In the genomic region with DNA sequence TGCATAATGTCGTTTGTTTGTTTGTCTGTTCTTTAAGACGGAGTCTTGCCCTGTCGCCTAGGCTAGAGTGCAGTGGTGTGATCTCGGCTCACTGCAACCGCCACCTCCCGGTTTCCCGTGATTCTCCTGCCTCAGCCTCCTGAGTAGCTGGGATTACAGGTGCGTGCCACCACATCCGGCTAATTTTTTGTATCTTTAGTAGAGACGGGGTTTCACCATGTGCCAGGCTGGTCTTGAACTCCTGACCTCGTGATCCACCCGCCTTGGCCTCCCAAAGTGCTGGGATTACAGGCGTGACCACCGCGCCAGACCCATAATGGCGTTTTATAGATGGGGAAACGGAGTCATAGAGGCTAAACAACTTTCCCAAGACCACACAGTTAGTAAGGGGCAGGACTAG, we compare ENCODE assay signal across 8 cellular contexts. TPM values are rescaled to one million over a fixed set of nuclear protein-coding genes. Genes with fewer than 3 reads are reported as not detected.
A peak's percentile ranks its signal among the peaks of the same experiment; 100 is the strongest.
DNase-seq lines count a peak whose midpoint lies in the region; ATAC-seq and TF ChIP-seq lines count a peak whose summit lies in the region.
"Not testable (repeated sequence)": the region's sequence is repeated elsewhere in the genome, so short reads cannot be mapped to it uniquely, and the experiment has no call there.

No MANE protein-coding gene starts in this region.

- peaks cover 34% of the 10 kb centered on the region for H3K4me1 Mint-ChIP-seq in activated naive CD4-positive, alpha-beta T cell treated with anti-CD3 and anti-CD28 coated beads, Interleukin-2, amount 50 U/mL, for 24 hours
- peaks cover 13 to 34% of the 10 kb centered on the region in 2 donors for H3K4me1 Mint-ChIP-seq in effector memory CD8-positive, alpha-beta T cell (ENCODE audit: low read depth in 2 of 2)
- peaks cover 28% of the 10 kb centered on the region for H3K4me1 Mint-ChIP-seq in nephron progenitor cell
- H3K4me1 Mint-ChIP-seq in stimulated activated naive B cell treated with anti-CD40 and anti-IgM and Interleukin-4, amounts not matched to agents 10 μg/mL and 1 μg/mL and 100 μg/mL, for 72 hours, result peaks cover 27 to 41% of the 10 kb centered on the region in 2 donors

- peak overlapping the region; percentile 94 for H3K27ac ChIP-seq in SJSA1

- TF ChIP-seq CTCF in AG04449 (IDR thresholded peaks at IDR 0.05; ENCODE audit: insufficient read depth, low read length, missing control alignments); HFF-Myc (IDR thresholded peaks at IDR 0.05; ENCODE audit: low read depth, low read length, missing control alignments); nephron progenitor cell (IDR thresholded peaks at IDR 0.05): not testable (repeated sequence)

- peaks cover 72% of the 10 kb centered on the region for H3K4me1 ChIP-seq in SJSA1 (replicated peaks)

- not testable (repeated sequence) for H3K27me3 Mint-ChIP-seq in activated naive CD4-positive, alpha-beta T cell treated with anti-CD3 and anti-CD28 coated beads, Interleukin-2, amount 50 U/mL, for 24 hours; effector memory CD8-positive, alpha-beta T cell; nephron progenitor cell (ENCODE audit: low read depth, poor library complexity); stimulated activated naive B cell treated with anti-CD40 and anti-IgM and Interleukin-4, amounts not matched to agents 10 μg/mL and 1 μg/mL and 100 μg/mL, for 72 hours

- H3K9me3 Mint-ChIP-seq in activated naive CD4-positive, alpha-beta T cell treated with anti-CD3 and anti-CD28 coated beads, Interleukin-2, amount 50 U/mL, for 24 hours; effector memory CD8-positive, alpha-beta T cell; nephron progenitor cell; stimulated activated naive B cell treated with anti-CD40 and anti-IgM and Interleukin-4, amounts not matched to agents 10 μg/mL and 1 μg/mL and 100 μg/mL, for 72 hours: not testable (repeated sequence)

- H3K27me3 ChIP-seq in SJSA1 (replicated peaks), result not testable (repeated sequence)

- ATAC-seq in effector memory CD8-positive, alpha-beta T cell (replicated peaks); stimulated activated naive B cell treated with anti-CD40 and anti-IgM and Interleukin-4, amounts not matched to agents 10 μg/mL and 1 μg/mL and 100 μg/mL, for 72 hours (replicated peaks): not testable (repeated sequence)

- POLR2A ChIA-PET in AG04449 (lab: Yijun Ruan, JAX), result not testable (repeated sequence)

- not testable (repeated sequence) for DNase-seq in AG04449 (ENCODE audit: low read depth, low spot score); HFF-Myc (ENCODE audit: extremely low read depth, low read depth); SJSA1 (ENCODE audit: low read depth in 1 of 2, low spot score in 2 of 2); effector memory CD8-positive, alpha-beta T cell; nephron progenitor cell; stimulated activated naive B cell treated with anti-CD40 and anti-IgM and Interleukin-4, amounts not matched to agents 10 μg/mL and 1 μg/mL and 100 μg/mL, for 72 hours

- H3K36me3 Mint-ChIP-seq in activated naive CD4-positive, alpha-beta T cell treated with anti-CD3 and anti-CD28 coated beads, Interleukin-2, amount 50 U/mL, for 24 hours; nephron progenitor cell (ENCODE audit: low read depth): not testable (repeated sequence)
- H3K36me3 Mint-ChIP-seq in effector memory CD8-positive, alpha-beta T cell (ENCODE audit: insufficient read depth), result peaks cover 38% of the 10 kb centered on the region
- peaks cover 8 to 20% of the 10 kb centered on the region in 2 donors for H3K36me3 Mint-ChIP-seq in stimulated activated naive B cell treated with anti-CD40 and anti-IgM and Interleukin-4, amounts not matched to agents 10 μg/mL and 1 μg/mL and 100 μg/mL, for 72 hours

- not testable (repeated sequence) for H3K9me3 ChIP-seq in SJSA1 (replicated peaks); iPS-18c (ENCODE audit: control insufficient read depth, insufficient read depth, low read length)

- H3K4me3 ChIP-seq in AG04449 (ENCODE audit: low read depth, low read length), result peak overlapping the region; percentile 54
- peak overlapping the region; percentile 86 for H3K4me3 ChIP-seq in HFF-Myc (replicated peaks; ENCODE audit: low read depth, low read length)
- H3K4me3 ChIP-seq in SJSA1, result peak overlapping the region; percentile 96
- H3K4me3 ChIP-seq in iPS-18c (ENCODE audit: insufficient read depth, low read depth, low read length), result peak overlapping the region; percentile 94; the same call in 1 of the 2 replicates

- CTCF ChIA-PET in AG04449 (lab: Yijun Ruan, JAX), result interaction anchor here (1.5 kb wide), 1 partner anchor 8 kb away, joined by 3 read pairs; no protein-coding TSS in a partner anchor

- H3K4me3 Mint-ChIP-seq in activated naive CD4-positive, alpha-beta T cell treated with anti-CD3 and anti-CD28 coated beads, Interleukin-2, amount 50 U/mL, for 24 hours, result peak overlapping the region; percentile 88
- H3K4me3 Mint-ChIP-seq in effector memory CD8-positive, alpha-beta T cell, result peak overlapping the region; percentile 91 to 94
- H3K4me3 Mint-ChIP-seq in nephron progenitor cell, result peak overlapping the region; percentile 79
- peak overlapping the region; percentile 84 to 99 for H3K4me3 Mint-ChIP-seq in stimulated activated naive B cell treated with anti-CD40 and anti-IgM and Interleukin-4, amounts not matched to agents 10 μg/mL and 1 μg/mL and 100 μg/mL, for 72 hours

- peak overlapping the region; percentile 76 for H3K27ac Mint-ChIP-seq in activated naive CD4-positive, alpha-beta T cell treated with anti-CD3 and anti-CD28 coated beads, Interleukin-2, amount 50 U/mL, for 24 hours
- H3K27ac Mint-ChIP-seq in effector memory CD8-positive, alpha-beta T cell, result peak overlapping the region; percentile 60 to 71
- not testable (repeated sequence) for H3K27ac Mint-ChIP-seq in nephron progenitor cell
- H3K27ac Mint-ChIP-seq in stimulated activated naive B cell treated with anti-CD40 and anti-IgM and Interleukin-4, amounts not matched to agents 10 μg/mL and 1 μg/mL and 100 μg/mL, for 72 hours, result peak overlapping the region; percentile 93

- H3K36me3 ChIP-seq in SJSA1, result peaks cover 29% of the 10 kb centered on the region

RNA-seq across cellular contexts. Expression of a gene that starts 0.7 kb away (rescaled TPM):
- 61.8 and 94.0 TPM in 2 replicates for total RNA-seq in SJSA1 (2014; rRNA removed; shearing (Covaris generic))

RNA-seq across cellular contexts. Expression of a gene that starts 6.4 kb away (rescaled TPM):
- total RNA-seq in SJSA1 (2014; rRNA removed; shearing (Covaris generic)), result 3.6 and 5.8 TPM in 2 replicates
